ENCODE assay signal across 8 cellular contexts in the genomic region with DNA sequence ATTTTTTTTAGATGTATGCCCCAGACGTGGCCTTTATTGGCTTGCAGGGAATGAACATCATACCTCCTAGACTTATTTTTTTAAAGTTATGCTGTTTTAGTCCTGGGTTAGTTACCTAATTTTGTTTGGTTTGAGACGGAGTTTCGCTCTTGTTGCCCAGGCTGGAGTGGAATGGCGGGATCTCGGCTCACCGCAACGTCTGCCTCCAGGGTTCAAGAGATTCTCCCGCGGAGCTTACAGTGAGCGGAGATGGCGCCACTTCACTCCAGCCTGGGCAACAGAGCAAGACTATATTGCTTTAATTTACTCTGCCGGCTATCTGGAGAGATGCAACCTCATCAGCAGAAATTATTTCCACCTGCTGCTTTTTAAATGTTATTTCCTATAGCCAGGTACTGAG.
DNase-seq lines count a peak whose midpoint lies in the region; ATAC-seq and TF ChIP-seq lines count a peak whose summit lies in the region.
"Not testable (repeated sequence)": the region's sequence is repeated elsewhere in the genome, so short reads cannot be mapped to it uniquely, and the experiment has no call there.

No MANE protein-coding gene starts in this region.

- peak overlapping the region; percentile 25 to 91 (median 86) for H3K4me3 Mint-ChIP-seq in CD4-positive, alpha-beta memory T cell
- H3K4me3 Mint-ChIP-seq in activated B cell treated with CpG ODN at 0.5 μM for 24 hours (peak overlapping the region; percentile 82), immature natural killer cell (peak overlapping the region; percentile 84 to 88 (median 86)), nephron (peak overlapping the region; percentile 86 to 94 (median 91))
- peak overlapping the region; percentile 79 for H3K4me3 Mint-ChIP-seq in activated T-cell treated with anti-CD3 and anti-CD28 coated beads, Interleukin-2, amount 50 U/mL, for 4 hours
- H3K4me3 Mint-ChIP-seq in activated naive CD8-positive, alpha-beta T cell treated with anti-CD3 and anti-CD28 coated beads, Interleukin-2, amount 50 U/mL, for 24 hours = peak overlapping the region; percentile 79
- H3K4me3 Mint-ChIP-seq in stimulated activated naive CD8-positive, alpha-beta T cell treated with anti-CD3 and anti-CD28 coated beads, Interleukin-15, Interleukin-2, amounts not matched to agents 100 ng/mL and 50 ng/mL, for 24 hours = peak overlapping the region; percentile 80

- ATAC-seq in activated B cell treated with CpG ODN at 0.5 μM for 24 hours (ENCODE audit: low read depth); activated T-cell treated with anti-CD3 and anti-CD28 coated beads, Interleukin-2, amount 50 U/mL, for 4 hours; activated naive CD8-positive, alpha-beta T cell treated with anti-CD3 and anti-CD28 coated beads, Interleukin-2, amount 50 U/mL, for 24 hours: not testable (repeated sequence)

- H3K36me3 Mint-ChIP-seq in CD4-positive, alpha-beta memory T cell; activated B cell treated with CpG ODN at 0.5 μM for 24 hours (ENCODE audit: low read depth); activated T-cell treated with anti-CD3 and anti-CD28 coated beads, Interleukin-2, amount 50 U/mL, for 4 hours (ENCODE audit: insufficient read depth); activated naive CD8-positive, alpha-beta T cell treated with anti-CD3 and anti-CD28 coated beads, Interleukin-2, amount 50 U/mL, for 24 hours (ENCODE audit: low read depth); immature natural killer cell; nephron (ENCODE audit: low read depth); stimulated activated naive CD8-positive, alpha-beta T cell treated with anti-CD3 and anti-CD28 coated beads, Interleukin-15, Interleukin-2, amounts not matched to agents 100 ng/mL and 50 ng/mL, for 24 hours (ENCODE audit: low read depth): not testable (repeated sequence)

- H3K9me3 Mint-ChIP-seq in CD4-positive, alpha-beta memory T cell; activated B cell treated with CpG ODN at 0.5 μM for 24 hours; activated T-cell treated with anti-CD3 and anti-CD28 coated beads, Interleukin-2, amount 50 U/mL, for 4 hours; activated naive CD8-positive, alpha-beta T cell treated with anti-CD3 and anti-CD28 coated beads, Interleukin-2, amount 50 U/mL, for 24 hours; immature natural killer cell; nephron; stimulated activated naive CD8-positive, alpha-beta T cell treated with anti-CD3 and anti-CD28 coated beads, Interleukin-15, Interleukin-2, amounts not matched to agents 100 ng/mL and 50 ng/mL, for 24 hours: not testable (repeated sequence)

- H3K4me3 ChIP-seq in CD4-positive, alpha-beta memory T cell (ENCODE audit: low read length in 2 of 2); Karpas-422 (ENCODE audit: low read length): not testable (repeated sequence)

- H3K4me1 ChIP-seq in CD4-positive, alpha-beta memory T cell (ENCODE audit: insufficient read depth, low read length); Karpas-422 (ENCODE audit: low read length): not testable (repeated sequence)

- peak overlapping the region; percentile 95 for H3K4me2 ChIP-seq in Karpas-422 (ENCODE audit: low read depth, low read length, poor library complexity, severe bottlenecking)

- peaks cover 15% of the 10 kb centered on the region for H3K79me2 ChIP-seq in Karpas-422 (ENCODE audit: low read length)

- H3K27me3 ChIP-seq in CD4-positive, alpha-beta memory T cell (ENCODE audit: insufficient read depth, low read length); Karpas-422 (ENCODE audit: low read length): not testable (repeated sequence)

- not testable (repeated sequence) for TF ChIP-seq CTCF in activated B cell treated with CpG ODN at 0.5 μM for 24 hours (IDR thresholded peaks at IDR 0.05); nephron (IDR thresholded peaks at IDR 0.05; ENCODE audit: unreplicated experiment in 3 of 3)

- intact Hi-C loops in CD4-positive, alpha-beta memory T cell (cut with micrococcal nuclease) = not testable (repeated sequence)
- intact Hi-C loops in activated B cell treated with CpG ODN at 0.5 μM for 24 hours (cut with micrococcal nuclease) = loop anchor here (5.0 to 10.0 kb wide), 2 partner anchors 94 to 136 kb away; no protein-coding TSS in a partner anchor

- H3K36me3 ChIP-seq in CD4-positive, alpha-beta memory T cell (ENCODE audit: insufficient read depth, low read length); Karpas-422 (ENCODE audit: insufficient read depth, low read length): not testable (repeated sequence)

- not testable (repeated sequence) for H3K9me2 ChIP-seq in Karpas-422 (replicated peaks; ENCODE audit: insufficient read depth, low read length)

- not testable (repeated sequence) for H3K27ac ChIP-seq in CD4-positive, alpha-beta memory T cell (ENCODE audit: low read depth, low read length); Karpas-422 (ENCODE audit: low read length)

- POLR2A ChIA-PET in CD4-positive, alpha-beta memory T cell (lab: Charles Lee; ENCODE audit: partially characterized antibody); activated B cell treated with CpG ODN at 0.5 μM for 24 hours (lab: Charles Lee): not testable (repeated sequence)

- H2AFZ ChIP-seq in Karpas-422 (ENCODE audit: low read length) = not testable (repeated sequence)

- H4K20me1 ChIP-seq in Karpas-422 (ENCODE audit: insufficient read depth, low read depth, low read length) = not testable (repeated sequence)

- H3K4me1 Mint-ChIP-seq in CD4-positive, alpha-beta memory T cell; activated B cell treated with CpG ODN at 0.5 μM for 24 hours; activated T-cell treated with anti-CD3 and anti-CD28 coated beads, Interleukin-2, amount 50 U/mL, for 4 hours (ENCODE audit: low read depth); stimulated activated naive CD8-positive, alpha-beta T cell treated with anti-CD3 and anti-CD28 coated beads, Interleukin-15, Interleukin-2, amounts not matched to agents 100 ng/mL and 50 ng/mL, for 24 hours (ENCODE audit: low read depth): not testable (repeated sequence)
- peaks cover 10% of the 10 kb centered on the region for H3K4me1 Mint-ChIP-seq in activated naive CD8-positive, alpha-beta T cell treated with anti-CD3 and anti-CD28 coated beads, Interleukin-2, amount 50 U/mL, for 24 hours
- H3K4me1 Mint-ChIP-seq in immature natural killer cell (peaks cover 9 to 24% of the 10 kb centered on the region in 2 donors), nephron (peaks cover 21% of the 10 kb centered on the region)

- DNase-seq in CD4-positive, alpha-beta memory T cell; Karpas-422; activated B cell treated with CpG ODN at 0.5 μM for 24 hours; activated T-cell treated with anti-CD3 and anti-CD28 coated beads, Interleukin-2, amount 50 U/mL, for 4 hours; activated naive CD8-positive, alpha-beta T cell treated with anti-CD3 and anti-CD28 coated beads, Interleukin-2, amount 50 U/mL, for 24 hours; immature natural killer cell: not testable (repeated sequence)

- 0 out of 2 replicates have a peak overlapping the region, but pooled peaks have one; percentile 77 for H3K9ac ChIP-seq in Karpas-422 (ENCODE audit: low read length)

- H3K9me3 ChIP-seq in CD4-positive, alpha-beta memory T cell (ENCODE audit: control insufficient read depth in 1 of 2, low read length in 2 of 2); Karpas-422 (ENCODE audit: low read length): not testable (repeated sequence)

- not testable (repeated sequence) for H3K27me3 Mint-ChIP-seq in CD4-positive, alpha-beta memory T cell; activated B cell treated with CpG ODN at 0.5 μM for 24 hours; activated T-cell treated with anti-CD3 and anti-CD28 coated beads, Interleukin-2, amount 50 U/mL, for 4 hours (ENCODE audit: low read depth); activated naive CD8-positive, alpha-beta T cell treated with anti-CD3 and anti-CD28 coated beads, Interleukin-2, amount 50 U/mL, for 24 hours; immature natural killer cell (ENCODE audit: low read depth in 3 of 3); nephron (ENCODE audit: low read depth); stimulated activated naive CD8-positive, alpha-beta T cell treated with anti-CD3 and anti-CD28 coated beads, Interleukin-15, Interleukin-2, amounts not matched to agents 100 ng/mL and 50 ng/mL, for 24 hours

- H3K27ac Mint-ChIP-seq in CD4-positive, alpha-beta memory T cell = peak overlapping the region in 3 of 7 donors; percentile 70 to 91 (median 86)
- H3K27ac Mint-ChIP-seq in activated B cell treated with CpG ODN at 0.5 μM for 24 hours = not testable (repeated sequence)
- peak overlapping the region; percentile 81 for H3K27ac Mint-ChIP-seq in activated naive CD8-positive, alpha-beta T cell treated with anti-CD3 and anti-CD28 coated beads, Interleukin-2, amount 50 U/mL, for 24 hours
- H3K27ac Mint-ChIP-seq in immature natural killer cell (peak overlapping the region; percentile 51 to 92 (median 85)), nephron (peak overlapping the region; percentile 77 to 87 (median 78))
- H3K27ac Mint-ChIP-seq in stimulated activated naive CD8-positive, alpha-beta T cell treated with anti-CD3 and anti-CD28 coated beads, Interleukin-15, Interleukin-2, amounts not matched to agents 100 ng/mL and 50 ng/mL, for 24 hours = peak overlapping the region; percentile 83

- CTCF ChIA-PET in CD4-positive, alpha-beta memory T cell (lab: Charles Lee; ENCODE audit: partially characterized antibody); activated B cell treated with CpG ODN at 0.5 μM for 24 hours (lab: Charles Lee): not testable (repeated sequence)
